ENCODE assay signal across 30 cellular contexts in genomic region chr4:170015285-170015684, GRCh38. TPM values are rescaled to one million over a fixed set of nuclear protein-coding genes. Genes with fewer than 3 reads are reported as not detected.
A peak's percentile ranks its signal among the peaks of the same experiment; 100 is the strongest.
DNase-seq lines count a peak whose midpoint lies in the region; ATAC-seq and TF ChIP-seq lines count a peak whose summit lies in the region.
"Had no signal": no experiment of that assay in that cellular context is flagged by ENCODE, and none has a peak within 500 bp of the region (broad histone marks: within the 10 kb centered on the region; RNA-seq: fewer than 3 reads in every experiment).

No MANE protein-coding gene starts in this region.

- H3K9me3 Mint-ChIP-seq in CD4-positive, alpha-beta memory T cell: peaks cover 0 to 3% (median 0%) of the 10 kb centered on the region in 8 donors
- H3K9me3 Mint-ChIP-seq in activated CD8-positive, alpha-beta memory T cell treated with anti-CD3 and anti-CD28 coated beads, Interleukin-2, amount 10 ng/mL, durations not matched to agents 7 days and 5 days (ENCODE audit: low read depth): no peaks in the 10 kb centered on the region
- H3K9me3 Mint-ChIP-seq in activated CD8-positive, alpha-beta T cell treated with anti-CD3 and anti-CD28 coated beads for 36 hours: no peaks in the 10 kb centered on the region
- H3K9me3 Mint-ChIP-seq: activated CD4-positive, alpha-beta memory T cell treated with anti-CD3 and anti-CD28 coated beads for 36 hours; activated naive CD4-positive, alpha-beta T cell treated with anti-CD3 and anti-CD28 coated beads, Interleukin-2, amount 50 U/mL, for 72 hours; CD4-positive, CD25-positive, alpha-beta regulatory T cell had no signal

- DNase-seq in Ammon's horn (ENCODE audit: low spot score) (peak; percentile 93), cerebellar nuclear complex (lab: John Stamatoyannopoulos, UW) (peak; percentile 20 to 31), prostate gland (ENCODE audit: low spot score) (peak; percentile 40), smooth muscle cell (lab: John Stamatoyannopoulos, UW; ENCODE audit: unreplicated experiment) (no peak)
- no peak for DNase-seq in CD4-positive, alpha-beta memory T cell
- no peak for DNase-seq in activated CD8-positive, alpha-beta memory T cell treated with anti-CD3 and anti-CD28 coated beads, Interleukin-2, amount 10 ng/mL, durations not matched to agents 7 days and 5 days
- no peak for DNase-seq in activated CD8-positive, alpha-beta T cell treated with anti-CD3 and anti-CD28 coated beads for 36 hours
- DNase-seq: activated CD4-positive, alpha-beta memory T cell treated with anti-CD3 and anti-CD28 coated beads for 36 hours; CD4-positive, CD25-positive, alpha-beta regulatory T cell; dermis blood vessel endothelial cell; DND-41; left colon; mammary epithelial cell; MM.1S; NCI-H1105 treated with DMSO at 0.1 percent for 48 hours; NCI-H2029; NCI-H524 treated with DMSO at 0.1 percent for 48 hours; NK-92 treated with Interleukin-12 subunit alpha and Interleukin-12 subunit beta, amount 100 ng/mL, for 24 hours; Right ventricle myocardium superior; stimulated activated naive B cell treated with anti-CD40 and anti-IgM and Interleukin-4, amounts not matched to agents 10 μg/mL and 1 μg/mL and 100 μg/mL, for 72 hours; T-helper 17 cell had no signal

- H3K27ac Mint-ChIP-seq in CD4-positive, alpha-beta memory T cell: no peak overlapping the region
- H3K27ac Mint-ChIP-seq in activated CD8-positive, alpha-beta memory T cell treated with anti-CD3 and anti-CD28 coated beads, Interleukin-2, amount 10 ng/mL, durations not matched to agents 7 days and 5 days: no peak overlapping the region
- H3K27ac Mint-ChIP-seq in activated CD8-positive, alpha-beta T cell treated with anti-CD3 and anti-CD28 coated beads for 36 hours: no peak overlapping the region
- H3K27ac Mint-ChIP-seq: activated CD4-positive, alpha-beta memory T cell treated with anti-CD3 and anti-CD28 coated beads for 36 hours; activated naive CD4-positive, alpha-beta T cell treated with anti-CD3 and anti-CD28 coated beads, Interleukin-2, amount 50 U/mL, for 72 hours; CD4-positive, CD25-positive, alpha-beta regulatory T cell; stimulated activated naive B cell treated with anti-CD40 and anti-IgM and Interleukin-4, amounts not matched to agents 10 μg/mL and 1 μg/mL and 100 μg/mL, for 72 hours had no signal

- H3K79me2 ChIP-seq in smooth muscle cell (ENCODE audit: low read depth): no peaks in the 10 kb centered on the region

- no peaks in the 10 kb centered on the region for H3K36me3 ChIP-seq in prostate gland
- no peaks in the 10 kb centered on the region for H3K36me3 ChIP-seq in CD4-positive, alpha-beta memory T cell (ENCODE audit: insufficient read depth, low read length)
- H3K36me3 ChIP-seq in smooth muscle cell (ENCODE audit: low read depth): no peaks in the 10 kb centered on the region
- H3K36me3 ChIP-seq: cardiac muscle cell, suprapubic skin, vagina had no signal

- no peak for TF ChIP-seq CTCF in prostate gland (IDR thresholded peaks at IDR 0.05)
- TF ChIP-seq CTCF in smooth muscle cell (IDR thresholded peaks at IDR 0.05; ENCODE audit: borderline replicate concordance, insufficient read depth, poor library complexity, severe bottlenecking): no peak
- no peak for TF ChIP-seq CTCF in activated CD8-positive, alpha-beta T cell treated with anti-CD3 and anti-CD28 coated beads for 36 hours (IDR thresholded peaks at IDR 0.05)

- no peak overlapping the region for H2AFZ ChIP-seq in smooth muscle cell (ENCODE audit: low read depth)

- TF ChIP-seq POLR2A in prostate gland (IDR thresholded peaks at IDR 0.05): no peak

- POLR2A ChIA-PET in CD4-positive, alpha-beta memory T cell (lab: Charles Lee; ENCODE audit: partially characterized antibody): interaction anchor here (0.8 kb wide), 1 partner anchor 11 kb away, joined by 3 read pairs; the partner anchor contains the start of gene MFAP3L
- POLR2A ChIA-PET in activated CD8-positive, alpha-beta T cell treated with anti-CD3 and anti-CD28 coated beads for 36 hours (lab: Charles Lee): interaction anchor here (0.9 kb wide), 1 partner anchor 12 kb away, joined by 3 read pairs; no protein-coding TSS in a partner anchor

- no peaks in the 10 kb centered on the region for H3K9me3 ChIP-seq in prostate gland
- H3K9me3 ChIP-seq in CD4-positive, alpha-beta memory T cell (ENCODE audit: control insufficient read depth in 1 of 2, low read length in 2 of 2): no peaks in the 10 kb centered on the region
- no peaks in the 10 kb centered on the region for H3K9me3 ChIP-seq in smooth muscle cell (replicated peaks; ENCODE audit: low read depth)
- H3K9me3 ChIP-seq: suprapubic skin, vagina had no signal

- H3K4me3 ChIP-seq in prostate gland: no peak overlapping the region
- H3K4me3 ChIP-seq in CD4-positive, alpha-beta memory T cell (ENCODE audit: low read length in 2 of 2): no peak overlapping the region
- no peak overlapping the region for H3K4me3 ChIP-seq in smooth muscle cell
- H3K4me3 ChIP-seq: cardiac muscle cell, skin epidermis, suprapubic skin, vagina had no signal

- peaks cover under 1 to 1% of the 10 kb centered on the region in 2 donors for H3K27me3 Mint-ChIP-seq in CD4-positive, alpha-beta memory T cell
- peaks cover 1% of the 10 kb centered on the region for H3K27me3 Mint-ChIP-seq in activated CD8-positive, alpha-beta memory T cell treated with anti-CD3 and anti-CD28 coated beads, Interleukin-2, amount 10 ng/mL, durations not matched to agents 7 days and 5 days
- no peaks in the 10 kb centered on the region for H3K27me3 Mint-ChIP-seq in activated CD8-positive, alpha-beta T cell treated with anti-CD3 and anti-CD28 coated beads for 36 hours
- H3K27me3 Mint-ChIP-seq: activated CD4-positive, alpha-beta memory T cell treated with anti-CD3 and anti-CD28 coated beads for 36 hours had no signal

- no peaks in the 10 kb centered on the region for H4K20me1 ChIP-seq in smooth muscle cell (ENCODE audit: low read depth)

- H3K4me1 Mint-ChIP-seq in CD4-positive, alpha-beta memory T cell: no peaks in the 10 kb centered on the region
- H3K4me1 Mint-ChIP-seq in activated CD8-positive, alpha-beta memory T cell treated with anti-CD3 and anti-CD28 coated beads, Interleukin-2, amount 10 ng/mL, durations not matched to agents 7 days and 5 days: no peaks in the 10 kb centered on the region
- H3K4me1 Mint-ChIP-seq in activated CD8-positive, alpha-beta T cell treated with anti-CD3 and anti-CD28 coated beads for 36 hours (ENCODE audit: low read depth): no peaks in the 10 kb centered on the region
- H3K4me1 Mint-ChIP-seq: CD4-positive, CD25-positive, alpha-beta regulatory T cell had no signal

- no peak overlapping the region for H3K9ac ChIP-seq in smooth muscle cell (ENCODE audit: low read depth)

- no peaks in the 10 kb centered on the region for H3K36me3 Mint-ChIP-seq in CD4-positive, alpha-beta memory T cell
- H3K36me3 Mint-ChIP-seq in activated CD8-positive, alpha-beta memory T cell treated with anti-CD3 and anti-CD28 coated beads, Interleukin-2, amount 10 ng/mL, durations not matched to agents 7 days and 5 days: no peaks in the 10 kb centered on the region
- no peaks in the 10 kb centered on the region for H3K36me3 Mint-ChIP-seq in activated CD8-positive, alpha-beta T cell treated with anti-CD3 and anti-CD28 coated beads for 36 hours (ENCODE audit: low read depth)
- H3K36me3 Mint-ChIP-seq: activated naive CD4-positive, alpha-beta T cell treated with anti-CD3 and anti-CD28 coated beads, Interleukin-2, amount 50 U/mL, for 72 hours; CD4-positive, CD25-positive, alpha-beta regulatory T cell; stimulated activated naive B cell treated with anti-CD40 and anti-IgM and Interleukin-4, amounts not matched to agents 10 μg/mL and 1 μg/mL and 100 μg/mL, for 72 hours had no signal

- CTCF ChIA-PET in CD4-positive, alpha-beta memory T cell (lab: Charles Lee; ENCODE audit: partially characterized antibody): interaction anchor here (0.7 kb wide), 1 partner anchor 10 kb away, joined by 3 read pairs; no protein-coding TSS in a partner anchor
- CTCF ChIA-PET in activated CD8-positive, alpha-beta memory T cell treated with anti-CD3 and anti-CD28 coated beads, Interleukin-2, amount 10 ng/mL, durations not matched to agents 7 days and 5 days (lab: Charles Lee): no interaction called here
- CTCF ChIA-PET in activated CD8-positive, alpha-beta T cell treated with anti-CD3 and anti-CD28 coated beads for 36 hours (lab: Charles Lee): no interaction called here

- H3K27ac ChIP-seq in layer of hippocampus (ENCODE audit: low read depth, low read length): peak overlapping the region; percentile 84
- no peak overlapping the region for H3K27ac ChIP-seq in prostate gland
- H3K27ac ChIP-seq in CD4-positive, alpha-beta memory T cell (ENCODE audit: low read depth, low read length): no peak overlapping the region
- H3K27ac ChIP-seq in smooth muscle cell (ENCODE audit: low read depth): no peak overlapping the region
- H3K27ac ChIP-seq: cardiac muscle cell, skin epidermis, suprapubic skin, vagina had no signal

- H3K27me3 ChIP-seq in layer of hippocampus (ENCODE audit: control insufficient read depth, insufficient read depth, low read length): no peaks in the 10 kb centered on the region
- no peaks in the 10 kb centered on the region for H3K27me3 ChIP-seq in prostate gland (replicated peaks; ENCODE audit: insufficient read depth)
- no peaks in the 10 kb centered on the region for H3K27me3 ChIP-seq in CD4-positive, alpha-beta memory T cell (ENCODE audit: insufficient read depth, low read length)
- H3K27me3 ChIP-seq in smooth muscle cell (ENCODE audit: low read depth): no peaks in the 10 kb centered on the region
- H3K27me3 ChIP-seq: suprapubic skin, vagina had no signal

- ATAC-seq in activated CD8-positive, alpha-beta memory T cell treated with anti-CD3 and anti-CD28 coated beads, Interleukin-2, amount 10 ng/mL, durations not matched to agents 7 days and 5 days: no peak
- ATAC-seq in activated CD8-positive, alpha-beta T cell treated with anti-CD3 and anti-CD28 coated beads for 36 hours: no peak
- ATAC-seq: activated CD4-positive, CD25-positive, alpha-beta regulatory T cell treated with anti-CD3 and anti-CD28 coated beads, Interleukin-2, amount 50 U/mL, for 24 hours; activated naive CD4-positive, alpha-beta T cell treated with anti-CD3 and anti-CD28 coated beads, Interleukin-2, amount 50 U/mL, for 72 hours; HCT116; HepG2; left colon; stimulated activated naive B cell treated with anti-CD40 and anti-IgM and Interleukin-4, amounts not matched to agents 10 μg/mL and 1 μg/mL and 100 μg/mL, for 72 hours; T-helper 17 cell had no signal

- H3K4me2 ChIP-seq in smooth muscle cell: no peak overlapping the region

- H3K4me1 ChIP-seq in prostate gland (replicated peaks) (no peaks in the 10 kb centered on the region), smooth muscle cell (ENCODE audit: low read depth) (no peaks in the 10 kb centered on the region)
- no peaks in the 10 kb centered on the region for H3K4me1 ChIP-seq in CD4-positive, alpha-beta memory T cell (ENCODE audit: insufficient read depth, low read length)
- H3K4me1 ChIP-seq: vagina had no signal

- intact Hi-C loops in prostate gland (cut with DNase I): no loop called here
- intact Hi-C loops in CD4-positive, alpha-beta memory T cell (cut with micrococcal nuclease): no loop called here
- intact Hi-C loops in activated CD8-positive, alpha-beta T cell treated with anti-CD3 and anti-CD28 coated beads for 36 hours (cut with micrococcal nuclease): no loop called here

- WGBS in prostate gland: 37% methylated on average over 4 of the region's 4 CpGs
- WGBS in smooth muscle cell (ENCODE audit: low lambda C conversion rate): 98% methylated on average over 4 of the region's 4 CpGs

- H3K4me3 Mint-ChIP-seq in CD4-positive, alpha-beta memory T cell: no peak overlapping the region
- H3K4me3 Mint-ChIP-seq in activated CD8-positive, alpha-beta memory T cell treated with anti-CD3 and anti-CD28 coated beads, Interleukin-2, amount 10 ng/mL, durations not matched to agents 7 days and 5 days: no peak overlapping the region
- no peak overlapping the region for H3K4me3 Mint-ChIP-seq in activated CD8-positive, alpha-beta T cell treated with anti-CD3 and anti-CD28 coated beads for 36 hours
- H3K4me3 Mint-ChIP-seq: activated CD4-positive, alpha-beta memory T cell treated with anti-CD3 and anti-CD28 coated beads for 36 hours; CD4-positive, CD25-positive, alpha-beta regulatory T cell; stimulated activated naive B cell treated with anti-CD40 and anti-IgM and Interleukin-4, amounts not matched to agents 10 μg/mL and 1 μg/mL and 100 μg/mL, for 72 hours; T-helper 17 cell had no signal

- no peaks in the 10 kb centered on the region for H3F3A ChIP-seq in smooth muscle cell (ENCODE audit: low read depth)

RNA-seq across cellular contexts. Expression of gene MFAP3L, which starts 10.9 kb away (rescaled TPM):
- total RNA-seq in prostate gland (10 to 100 TPM; 10.0 to 32.2 TPM), smooth muscle cell (21.1 and 27.4 TPM in 2 replicates)
- 1 to 10 TPM; 2.1 to 2.4 TPM for total RNA-seq in CD4-positive, alpha-beta memory T cell
- under 1 TPM in 1 of 2 donors, not detected in 1; 0.76 TPM for polyA plus RNA-seq in CD4-positive, alpha-beta memory T cell
- under 1 TPM; 0.06 to 0.59 TPM for total RNA-seq in activated CD8-positive, alpha-beta memory T cell treated with anti-CD3 and anti-CD28 coated beads, Interleukin-2, amount 10 ng/mL, durations not matched to agents 7 days and 5 days
- polyA plus RNA-seq in smooth muscle cell: 2.0 and 6.3 TPM in 2 replicates
- total RNA-seq in activated CD8-positive, alpha-beta T cell treated with anti-CD3 and anti-CD28 coated beads for 36 hours: under 1 TPM; 0.68 to 0.85 TPM

Comparison
In these comparisons a context has a peak if more than half of its experiments do, and no peak if none do; other contexts are left out.
1. DNase-seq: peak in Ammon's horn (single experiment), cerebellar nuclear complex (2 of 2) and prostate gland (single experiment); none in CD4-positive, alpha-beta memory T cell (0 of 5), activated CD8-positive, alpha-beta memory T cell treated with anti-CD3 and anti-CD28 coated beads, Interleukin-2, amount 10 ng/mL, durations not matched to agents 7 days and 5 days (single experiment), smooth muscle cell (single experiment) and activated CD8-positive, alpha-beta T cell treated with anti-CD3 and anti-CD28 coated beads for 36 hours (single experiment).